23 cellular contexts compared by ENCODE assay signal in genomic region chr4:61805979-61806378, GRCh38.
"Had no signal": no experiment of that assay in that cellular context is flagged by ENCODE, and none has a peak within 500 bp of the region (broad histone marks: within the 10 kb centered on the region; RNA-seq: fewer than 3 reads in every experiment).

No MANE protein-coding gene starts in this region.

- H3K36me3 ChIP-seq: heart left ventricle, lower lobe of right lung, transverse colon had no signal

- DNase-seq: activated CD4-positive, alpha-beta memory T cell treated with anti-CD3 and anti-CD28 coated beads for 36 hours; activated CD4-positive, alpha-beta T cell treated with anti-CD3 and anti-CD28 coated beads for 36 hours; activated naive CD4-positive, alpha-beta T cell treated with Interleukin-2 at 50 U/mL for 16 hours; activated naive CD8-positive, alpha-beta T cell treated with anti-CD3 and anti-CD28 coated beads for 36 hours; activated T-cell treated with anti-CD3 and anti-CD28 coated beads, Interleukin-2, amount 50 U/mL, for 48 hours; endodermal cell; heart left ventricle; islet precursor cell; lower lobe of right lung; naive B cell; occipital lobe; posterior cingulate gyrus; small intestine; stimulated activated CD4-positive, alpha-beta T cell treated with anti-CD3 and anti-CD28 coated beads, Interleukin-2, amount 100 ng/mL, for 48 hours; stimulated activated CD8-positive, alpha-beta memory T cell treated with anti-CD3 and anti-CD28 coated beads, Interleukin-4, amount 100 ng/mL, for 48 hours; stimulated activated naive B cell treated with anti-CD40 and anti-IgM and Interleukin-4, amounts not matched to agents 10 μg/mL and 1 μg/mL and 100 μg/mL, for 72 hours; T-helper 9 cell; transverse colon had no signal

- H3K9me3 ChIP-seq: heart left ventricle, lower lobe of right lung, transverse colon had no signal

- H3K27me3 ChIP-seq: heart left ventricle, transverse colon had no signal

- ATAC-seq: activated CD4-positive, alpha-beta T cell treated with anti-CD3 and anti-CD28 coated beads for 36 hours; heart left ventricle; left lobe of liver; lower lobe of right lung; sciatic nerve; stimulated activated naive B cell treated with anti-CD40 and anti-IgM and Interleukin-4, amounts not matched to agents 10 μg/mL and 1 μg/mL and 100 μg/mL, for 72 hours; WTC11 had no signal

- H3K4me3 ChIP-seq: coronary artery, heart left ventricle, lower lobe of right lung, transverse colon had no signal

- H3K4me1 ChIP-seq: heart left ventricle, lower lobe of right lung, transverse colon had no signal

- H3K27ac ChIP-seq: coronary artery, epithelial cell of prostate, heart left ventricle, lower lobe of right lung, transverse colon had no signal
